Comparison of ENCODE assay signal across 1 cellular context in genomic region chr12:121776190-121777098, GRCh38.
TF ChIP-seq lines count a peak whose summit lies in the region.

No MANE protein-coding gene starts in this region.

TF ChIP-seq in HEK293, 187 proteins besides CTCF, POLR2A, EP300 and RAD21 (continued from another document and continues in another):
- no peak for TF ChIP-seq TCF7L2 (IDR thresholded peaks at IDR 0.05; ENCODE audit: borderline replicate concordance, low read depth, low read length)
- no peak for TF ChIP-seq MYNN (tag by site-specific recombination; IDR thresholded peaks at IDR 0.05; ENCODE audit: borderline replicate concordance)
- no peak for TF ChIP-seq ZNF76 (tag by site-specific recombination; IDR thresholded peaks at IDR 0.05; ENCODE audit: borderline replicate concordance, low read depth)
- TF ChIP-seq FEZF1 (tag by site-specific recombination; IDR thresholded peaks at IDR 0.05): no peak
- TF ChIP-seq KLF1 (tag by site-specific recombination; IDR thresholded peaks at IDR 0.05): 0 out of 2 replicates have a peak, but pooled peaks have one; percentile 20
- TF ChIP-seq ZNF670 (tag by site-specific recombination; IDR thresholded peaks at IDR 0.05; ENCODE audit: low read depth): no peak
- no peak for TF ChIP-seq ZNF350 (tag by site-specific recombination; IDR thresholded peaks at IDR 0.05)
- no peak for TF ChIP-seq ZNF112 (tag by site-specific recombination; IDR thresholded peaks at IDR 0.05)
- no peak for TF ChIP-seq ZNF274 (IDR thresholded peaks at IDR 0.05; ENCODE audit: low read length)
- TF ChIP-seq ZNF274 (tag by site-specific recombination; IDR thresholded peaks at IDR 0.05; ENCODE audit: borderline replicate concordance): no peak
- no peak for TF ChIP-seq ZNF548 (tag by site-specific recombination; IDR thresholded peaks at IDR 0.05)
- TF ChIP-seq ZNF555 (tag by site-specific recombination; conservative IDR thresholded peaks at IDR 0.05): no peak
- TF ChIP-seq ZNF768 (tag by site-specific recombination; IDR thresholded peaks at IDR 0.05): no peak
- no peak for TF ChIP-seq ZNF416 (tag by site-specific recombination; IDR thresholded peaks at IDR 0.05)
- TF ChIP-seq RBAK (tag by site-specific recombination; IDR thresholded peaks at IDR 0.05): no peak
- no peak for TF ChIP-seq ZNF18 (tag by site-specific recombination; IDR thresholded peaks at IDR 0.05)
- no peak for TF ChIP-seq ZNF10 (tag by site-specific recombination; IDR thresholded peaks at IDR 0.05)
- no peak for TF ChIP-seq ZNF114 (tag by site-specific recombination; IDR thresholded peaks at IDR 0.05)
- no peak for TF ChIP-seq GLI2 (tag by site-specific recombination; IDR thresholded peaks at IDR 0.05; ENCODE audit: borderline replicate concordance, low read depth)
- no peak for TF ChIP-seq BCL6B (tag by site-specific recombination; IDR thresholded peaks at IDR 0.05)
- TF ChIP-seq SP3 (tag by site-specific recombination; IDR thresholded peaks at IDR 0.05): no peak
- TF ChIP-seq ZBTB1 (tag by site-specific recombination; IDR thresholded peaks at IDR 0.05): no peak
- TF ChIP-seq ZNF2 (tag by site-specific recombination; IDR thresholded peaks at IDR 0.05): peak; percentile 77
- no peak for TF ChIP-seq AEBP2 (tag by site-specific recombination; IDR thresholded peaks at IDR 0.05; ENCODE audit: borderline replicate concordance)
- TF ChIP-seq ZXDB (tag by site-specific recombination; IDR thresholded peaks at IDR 0.05): no peak
- no peak for TF ChIP-seq ZNF639 (tag by site-specific recombination; IDR thresholded peaks at IDR 0.05)
- TF ChIP-seq GLIS2 (tag by site-specific recombination; IDR thresholded peaks at IDR 0.05): peak; percentile 62
- no peak for TF ChIP-seq ZNF521 (tag by site-specific recombination; IDR thresholded peaks at IDR 0.05)
- TF ChIP-seq PATZ1 (tag by site-specific recombination; IDR thresholded peaks at IDR 0.05): peak; percentile 90
- no peak for TF ChIP-seq ZNF391 (tag by site-specific recombination; IDR thresholded peaks at IDR 0.05; ENCODE audit: borderline replicate concordance, low read depth)
- no peak for TF ChIP-seq TSHZ1 (tag by site-specific recombination; IDR thresholded peaks at IDR 0.05; ENCODE audit: borderline replicate concordance)
- TF ChIP-seq ZNF366 (tag by site-specific recombination; conservative IDR thresholded peaks at IDR 0.05): no peak
- TF ChIP-seq ELK4 (IDR thresholded peaks at IDR 0.05; ENCODE audit: borderline replicate concordance, low read depth, low read length): no peak
- TF ChIP-seq ZNF510 (tag by site-specific recombination; IDR thresholded peaks at IDR 0.05; ENCODE audit: insufficient replicate concordance): no peak
- TF ChIP-seq ZFHX2 (tag by site-specific recombination; conservative IDR thresholded peaks at IDR 0.05): peak; percentile 5; the same call in 1 of the 2 replicates
- no peak for TF ChIP-seq ZNF580 (tag by site-specific recombination; IDR thresholded peaks at IDR 0.05)
- TF ChIP-seq ZSCAN23 (tag by site-specific recombination; IDR thresholded peaks at IDR 0.05): no peak
- no peak for TF ChIP-seq ATF2 (tag by site-specific recombination; IDR thresholded peaks at IDR 0.05; ENCODE audit: low read depth)
- no peak for TF ChIP-seq ZSCAN5A (tag by site-specific recombination; IDR thresholded peaks at IDR 0.05)
- TF ChIP-seq GLIS1 (tag by site-specific recombination; IDR thresholded peaks at IDR 0.05): peak; percentile 44; the same call in 1 of the 2 replicates
- TF ChIP-seq ZNF37A (tag by site-specific recombination; IDR thresholded peaks at IDR 0.05): no peak
- TF ChIP-seq ZNF148 (tag by site-specific recombination; IDR thresholded peaks at IDR 0.05; ENCODE audit: borderline replicate concordance): no peak
